1 cellular context compared by ENCODE assay signal in genomic region chr19:19865750-19866598, GRCh38.
TF ChIP-seq lines count a peak whose summit lies in the region.

TSS of gene ZNF253 (plus strand) at chr19:19865882. CDS start at chr19:19865997, 115 bp downstream.

TF ChIP-seq in K562, 482 proteins besides CTCF, POLR2A, EP300 and RAD21 (continued from another document and continues in another):
- TF ChIP-seq, protein P1, sequence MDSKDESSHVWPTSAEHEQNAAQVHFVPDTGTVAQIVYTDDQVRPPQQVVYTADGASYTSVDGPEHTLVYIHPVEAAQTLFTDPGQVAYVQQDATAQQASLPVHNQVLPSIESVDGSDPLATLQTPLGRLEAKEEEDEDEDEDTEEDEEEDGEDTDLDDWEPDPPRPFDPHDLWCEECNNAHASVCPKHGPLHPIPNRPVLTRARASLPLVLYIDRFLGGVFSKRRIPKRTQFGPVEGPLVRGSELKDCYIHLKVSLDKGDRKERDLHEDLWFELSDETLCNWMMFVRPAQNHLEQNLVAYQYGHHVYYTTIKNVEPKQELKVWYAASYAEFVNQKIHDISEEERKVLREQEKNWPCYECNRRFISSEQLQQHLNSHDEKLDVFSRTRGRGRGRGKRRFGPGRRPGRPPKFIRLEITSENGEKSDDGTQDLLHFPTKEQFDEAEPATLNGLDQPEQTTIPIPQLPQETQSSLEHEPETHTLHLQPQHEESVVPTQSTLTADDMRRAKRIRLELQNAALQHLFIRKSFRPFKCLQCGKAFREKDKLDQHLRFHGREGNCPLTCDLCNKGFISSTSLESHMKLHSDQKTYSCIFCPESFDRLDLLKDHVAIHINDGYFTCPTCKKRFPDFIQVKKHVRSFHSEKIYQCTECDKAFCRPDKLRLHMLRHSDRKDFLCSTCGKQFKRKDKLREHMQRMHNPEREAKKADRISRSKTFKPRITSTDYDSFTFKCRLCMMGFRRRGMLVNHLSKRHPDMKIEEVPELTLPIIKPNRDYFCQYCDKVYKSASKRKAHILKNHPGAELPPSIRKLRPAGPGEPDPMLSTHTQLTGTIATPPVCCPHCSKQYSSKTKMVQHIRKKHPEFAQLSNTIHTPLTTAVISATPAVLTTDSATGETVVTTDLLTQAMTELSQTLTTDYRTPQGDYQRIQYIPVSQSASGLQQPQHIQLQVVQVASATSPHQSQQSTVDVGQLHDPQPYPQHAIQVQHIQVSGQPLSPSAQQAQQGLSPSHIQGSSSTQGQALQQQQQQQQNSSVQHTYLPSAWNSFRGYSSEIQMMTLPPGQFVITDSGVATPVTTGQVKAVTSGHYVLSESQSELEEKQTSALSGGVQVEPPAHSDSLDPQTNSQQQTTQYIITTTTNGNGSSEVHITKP (IDR thresholded peaks at IDR 0.05; ENCODE audit: partially characterized antibody) = peak; percentile 98
- TF ChIP-seq, protein P2, sequence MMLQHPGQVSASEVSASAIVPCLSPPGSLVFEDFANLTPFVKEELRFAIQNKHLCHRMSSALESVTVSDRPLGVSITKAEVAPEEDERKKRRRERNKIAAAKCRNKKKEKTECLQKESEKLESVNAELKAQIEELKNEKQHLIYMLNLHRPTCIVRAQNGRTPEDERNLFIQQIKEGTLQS (IDR thresholded peaks at IDR 0.05) = no peak
- TF ChIP-seq, protein P2 (CRISPR knock-in tag; conservative IDR thresholded peaks at IDR 0.05) = no peak
- TF ChIP-seq SOX6 (IDR thresholded peaks at IDR 0.05) (no peak), NKRF (IDR thresholded peaks at IDR 0.05; ENCODE audit: borderline replicate concordance) (peak; percentile 29; the same call in 1 of the 2 replicates), ZNF707 (CRISPR knock-in tag; conservative IDR thresholded peaks at IDR 0.05) (no peak), SRSF7 (optimal IDR thresholded peaks at IDR 0.05; ENCODE audit: low read depth, low read length) (no peak), ELF1 (tag; IDR thresholded peaks at IDR 0.05) (no peak), RBM39 (optimal IDR thresholded peaks at IDR 0.05; ENCODE audit: low read depth, low read length) (no peak), CREB1 (IDR thresholded peaks at IDR 0.05) (no peak), CREB1 (CRISPR knock-in tag; IDR thresholded peaks at IDR 0.05) (0 out of 2 replicates have a peak, but pooled peaks have one; percentile 11), TEAD2 (tag; IDR thresholded peaks at IDR 0.05) (no peak), ZC3H4 (CRISPR knock-in tag; IDR thresholded peaks at IDR 0.05; ENCODE audit: borderline replicate concordance) (no peak; the same call in 1 of the 2 replicates), NR2C2 (CRISPR knock-in tag; IDR thresholded peaks at IDR 0.05) (no peak), NR2C2 (tag; IDR thresholded peaks at IDR 0.05) (no peak), ZBTB34 (CRISPR knock-in tag; IDR thresholded peaks at IDR 0.05) (no peak), NBN (IDR thresholded peaks at IDR 0.05; ENCODE audit: low read depth) (peak; percentile 63; the same call in 1 of the 2 replicates), ELF2 (CRISPR knock-in tag; IDR thresholded peaks at IDR 0.05) (no peak), MCM3 (IDR thresholded peaks at IDR 0.05) (no peak), PHF21A (IDR thresholded peaks at IDR 0.05; ENCODE audit: borderline replicate concordance, low read depth) (no peak), RBM17 (IDR thresholded peaks at IDR 0.05; ENCODE audit: borderline replicate concordance, low read depth, low read length) (no peak), DACH1 (IDR thresholded peaks at IDR 0.05; ENCODE audit: partially characterized antibody) (no peak), BRD4 (IDR thresholded peaks at IDR 0.05) (peak; percentile 90; the same call in 1 of the 2 replicates), LEF1 (IDR thresholded peaks at IDR 0.05) (no peak), NCOA6 (IDR thresholded peaks at IDR 0.05) (no peak), EWSR1 (IDR thresholded peaks at IDR 0.05; ENCODE audit: borderline replicate concordance, low read depth, partially characterized antibody) (no peak), BHLHE40 (IDR thresholded peaks at IDR 0.05; ENCODE audit: low read length) (no peak), SMARCA4 (IDR thresholded peaks at IDR 0.05) (no peak), RFX7 (CRISPR knock-in tag; IDR thresholded peaks at IDR 0.05) (no peak), HSF4 (CRISPR knock-in tag; IDR thresholded peaks at IDR 0.05; ENCODE audit: borderline replicate concordance) (no peak), RHOXF2B (CRISPR knock-in tag; conservative IDR thresholded peaks at IDR 0.05) (no peak), CEBPG (CRISPR knock-in tag; IDR thresholded peaks at IDR 0.05) (no peak), CEBPG (tag; conservative IDR thresholded peaks at IDR 0.05 in 1 of 2, IDR thresholded peaks at IDR 0.05 in 1 of 2) (no peak), IRF1 (CRISPR knock-in tag; IDR thresholded peaks at IDR 0.05; ENCODE audit: borderline replicate concordance) (no peak), ZKSCAN1 (IDR thresholded peaks at IDR 0.05; ENCODE audit: low read depth, low read length) (0 out of 2 replicates have a peak, but pooled peaks have one; percentile 17), SREBF1 (IDR thresholded peaks at IDR 0.05; ENCODE audit: borderline replicate concordance, low read depth, low read length) (no peak), ZNF668 (CRISPR knock-in tag; IDR thresholded peaks at IDR 0.05) (no peak), ZNF253 (CRISPR knock-in tag; conservative IDR thresholded peaks at IDR 0.05) (no peak), ZNF282 (CRISPR knock-in tag; IDR thresholded peaks at IDR 0.05) (no peak), HDAC8 (tag; IDR thresholded peaks at IDR 0.05) (no peak)
- TF ChIP-seq, protein P3, sequence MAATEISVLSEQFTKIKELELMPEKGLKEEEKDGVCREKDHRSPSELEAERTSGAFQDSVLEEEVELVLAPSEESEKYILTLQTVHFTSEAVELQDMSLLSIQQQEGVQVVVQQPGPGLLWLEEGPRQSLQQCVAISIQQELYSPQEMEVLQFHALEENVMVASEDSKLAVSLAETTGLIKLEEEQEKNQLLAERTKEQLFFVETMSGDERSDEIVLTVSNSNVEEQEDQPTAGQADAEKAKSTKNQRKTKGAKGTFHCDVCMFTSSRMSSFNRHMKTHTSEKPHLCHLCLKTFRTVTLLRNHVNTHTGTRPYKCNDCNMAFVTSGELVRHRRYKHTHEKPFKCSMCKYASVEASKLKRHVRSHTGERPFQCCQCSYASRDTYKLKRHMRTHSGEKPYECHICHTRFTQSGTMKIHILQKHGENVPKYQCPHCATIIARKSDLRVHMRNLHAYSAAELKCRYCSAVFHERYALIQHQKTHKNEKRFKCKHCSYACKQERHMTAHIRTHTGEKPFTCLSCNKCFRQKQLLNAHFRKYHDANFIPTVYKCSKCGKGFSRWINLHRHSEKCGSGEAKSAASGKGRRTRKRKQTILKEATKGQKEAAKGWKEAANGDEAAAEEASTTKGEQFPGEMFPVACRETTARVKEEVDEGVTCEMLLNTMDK (IDR thresholded peaks at IDR 0.05; ENCODE audit: borderline replicate concordance, insufficient read depth, low read depth, low read length, poor library complexity, severe bottlenecking) = peak; percentile 28
- TF ChIP-seq, protein P4, sequence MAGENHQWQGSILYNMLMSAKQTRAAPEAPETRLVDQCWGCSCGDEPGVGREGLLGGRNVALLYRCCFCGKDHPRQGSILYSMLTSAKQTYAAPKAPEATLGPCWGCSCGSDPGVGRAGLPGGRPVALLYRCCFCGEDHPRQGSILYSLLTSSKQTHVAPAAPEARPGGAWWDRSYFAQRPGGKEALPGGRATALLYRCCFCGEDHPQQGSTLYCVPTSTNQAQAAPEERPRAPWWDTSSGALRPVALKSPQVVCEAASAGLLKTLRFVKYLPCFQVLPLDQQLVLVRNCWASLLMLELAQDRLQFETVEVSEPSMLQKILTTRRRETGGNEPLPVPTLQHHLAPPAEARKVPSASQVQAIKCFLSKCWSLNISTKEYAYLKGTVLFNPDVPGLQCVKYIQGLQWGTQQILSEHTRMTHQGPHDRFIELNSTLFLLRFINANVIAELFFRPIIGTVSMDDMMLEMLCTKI (IDR thresholded peaks at IDR 0.05; ENCODE audit: partially characterized antibody) = no peak
- TF ChIP-seq, protein P5, sequence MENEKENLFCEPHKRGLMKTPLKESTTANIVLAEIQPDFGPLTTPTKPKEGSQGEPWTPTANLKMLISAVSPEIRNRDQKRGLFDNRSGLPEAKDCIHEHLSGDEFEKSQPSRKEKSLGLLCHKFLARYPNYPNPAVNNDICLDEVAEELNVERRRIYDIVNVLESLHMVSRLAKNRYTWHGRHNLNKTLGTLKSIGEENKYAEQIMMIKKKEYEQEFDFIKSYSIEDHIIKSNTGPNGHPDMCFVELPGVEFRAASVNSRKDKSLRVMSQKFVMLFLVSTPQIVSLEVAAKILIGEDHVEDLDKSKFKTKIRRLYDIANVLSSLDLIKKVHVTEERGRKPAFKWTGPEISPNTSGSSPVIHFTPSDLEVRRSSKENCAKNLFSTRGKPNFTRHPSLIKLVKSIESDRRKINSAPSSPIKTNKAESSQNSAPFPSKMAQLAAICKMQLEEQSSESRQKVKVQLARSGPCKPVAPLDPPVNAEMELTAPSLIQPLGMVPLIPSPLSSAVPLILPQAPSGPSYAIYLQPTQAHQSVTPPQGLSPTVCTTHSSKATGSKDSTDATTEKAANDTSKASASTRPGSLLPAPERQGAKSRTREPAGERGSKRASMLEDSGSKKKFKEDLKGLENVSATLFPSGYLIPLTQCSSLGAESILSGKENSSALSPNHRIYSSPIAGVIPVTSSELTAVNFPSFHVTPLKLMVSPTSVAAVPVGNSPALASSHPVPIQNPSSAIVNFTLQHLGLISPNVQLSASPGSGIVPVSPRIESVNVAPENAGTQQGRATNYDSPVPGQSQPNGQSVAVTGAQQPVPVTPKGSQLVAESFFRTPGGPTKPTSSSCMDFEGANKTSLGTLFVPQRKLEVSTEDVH (IDR thresholded peaks at IDR 0.05; ENCODE audit: low read depth, partially characterized antibody) = no peak
- TF ChIP-seq, protein P6, sequence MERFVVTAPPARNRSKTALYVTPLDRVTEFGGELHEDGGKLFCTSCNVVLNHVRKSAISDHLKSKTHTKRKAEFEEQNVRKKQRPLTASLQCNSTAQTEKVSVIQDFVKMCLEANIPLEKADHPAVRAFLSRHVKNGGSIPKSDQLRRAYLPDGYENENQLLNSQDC (CRISPR knock-in tag; IDR thresholded peaks at IDR 0.05) = peak; percentile 53; the same call in 1 of the 2 replicates
- TF ChIP-seq, protein P7, sequence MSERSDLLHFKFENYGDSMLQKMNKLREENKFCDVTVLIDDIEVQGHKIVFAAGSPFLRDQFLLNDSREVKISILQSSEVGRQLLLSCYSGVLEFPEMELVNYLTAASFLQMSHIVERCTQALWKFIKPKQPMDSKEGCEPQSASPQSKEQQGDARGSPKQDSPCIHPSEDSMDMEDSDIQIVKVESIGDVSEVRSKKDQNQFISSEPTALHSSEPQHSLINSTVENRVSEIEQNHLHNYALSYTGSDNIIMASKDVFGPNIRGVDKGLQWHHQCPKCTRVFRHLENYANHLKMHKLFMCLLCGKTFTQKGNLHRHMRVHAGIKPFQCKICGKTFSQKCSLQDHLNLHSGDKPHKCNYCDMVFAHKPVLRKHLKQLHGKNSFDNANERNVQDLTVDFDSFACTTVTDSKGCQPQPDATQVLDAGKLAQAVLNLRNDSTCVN (CRISPR knock-in tag; IDR thresholded peaks at IDR 0.05) = no peak
- TF ChIP-seq, protein P8, sequence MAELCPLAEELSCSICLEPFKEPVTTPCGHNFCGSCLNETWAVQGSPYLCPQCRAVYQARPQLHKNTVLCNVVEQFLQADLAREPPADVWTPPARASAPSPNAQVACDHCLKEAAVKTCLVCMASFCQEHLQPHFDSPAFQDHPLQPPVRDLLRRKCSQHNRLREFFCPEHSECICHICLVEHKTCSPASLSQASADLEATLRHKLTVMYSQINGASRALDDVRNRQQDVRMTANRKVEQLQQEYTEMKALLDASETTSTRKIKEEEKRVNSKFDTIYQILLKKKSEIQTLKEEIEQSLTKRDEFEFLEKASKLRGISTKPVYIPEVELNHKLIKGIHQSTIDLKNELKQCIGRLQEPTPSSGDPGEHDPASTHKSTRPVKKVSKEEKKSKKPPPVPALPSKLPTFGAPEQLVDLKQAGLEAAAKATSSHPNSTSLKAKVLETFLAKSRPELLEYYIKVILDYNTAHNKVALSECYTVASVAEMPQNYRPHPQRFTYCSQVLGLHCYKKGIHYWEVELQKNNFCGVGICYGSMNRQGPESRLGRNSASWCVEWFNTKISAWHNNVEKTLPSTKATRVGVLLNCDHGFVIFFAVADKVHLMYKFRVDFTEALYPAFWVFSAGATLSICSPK (IDR thresholded peaks at IDR 0.05; ENCODE audit: borderline replicate concordance) = no peak
